Comparison of ENCODE assay signal across 19 cellular contexts in the genomic region with DNA sequence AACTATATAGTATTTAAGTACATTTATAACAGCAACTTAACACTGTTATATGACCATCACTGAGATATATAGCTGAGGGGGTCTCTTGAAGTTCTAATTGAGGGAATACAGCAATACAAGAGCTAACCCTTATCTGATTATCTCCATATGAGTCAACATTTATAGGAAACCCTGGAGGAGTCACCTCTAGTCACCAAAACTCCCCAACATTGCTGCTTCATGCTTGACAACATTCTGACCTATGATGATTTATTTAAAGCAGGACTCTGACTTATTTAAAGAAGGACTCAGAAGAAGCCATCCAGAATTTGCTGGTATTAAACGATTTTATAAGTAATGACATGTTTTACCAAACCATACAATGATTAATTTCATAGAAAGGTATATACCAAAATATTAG.
DNase-seq lines count a peak whose midpoint lies in the region; ATAC-seq, FAIRE-seq and TF ChIP-seq lines count a peak whose summit lies in the region.
"Had no signal": no experiment of that assay in that cellular context is flagged by ENCODE, and none has a peak within 500 bp of the region (broad histone marks: within the 10 kb centered on the region; RNA-seq: fewer than 3 reads in every experiment).

No MANE protein-coding gene starts in this region.

- no peak overlapping the region for H3K4ac ChIP-seq in mesenchymal stem cell (ENCODE audit: low read depth in 1 of 2, low read length in 2 of 2)

- H3K36me3 Mint-ChIP-seq in activated T-cell treated with anti-CD3 and anti-CD28 coated beads, Interleukin-2, amount 50 U/mL, for 72 hours (ENCODE audit: insufficient read depth in 2 of 2) = peaks cover 0 to 6% of the 10 kb centered on the region in 2 donors
- H3K36me3 Mint-ChIP-seq in activated T-cell treated with anti-CD3 and anti-CD28 coated beads, Interleukin-2, amount 50 U/mL, for 4 hours (ENCODE audit: insufficient read depth) = no peaks in the 10 kb centered on the region
- no peaks in the 10 kb centered on the region for H3K36me3 Mint-ChIP-seq in activated T-helper 17 cell treated with anti-CD3 and anti-CD28 coated beads, Interleukin-2, amount 50 U/mL, for 72 hours (ENCODE audit: low read depth)
- no peaks in the 10 kb centered on the region for H3K36me3 Mint-ChIP-seq in stimulated activated effector memory CD8-positive, alpha-beta T cell treated with anti-CD3 and anti-CD28 coated beads, Interleukin-12 subunit alpha, Interleukin-12 subunit beta, amount 100 ng/mL, for 72 hours
- H3K36me3 Mint-ChIP-seq: CD4-positive, alpha-beta memory T cell had no signal

- no peaks in the 10 kb centered on the region for H3K4me1 Mint-ChIP-seq in activated T-cell treated with anti-CD3 and anti-CD28 coated beads, Interleukin-2, amount 50 U/mL, for 72 hours (ENCODE audit: low read depth)
- H3K4me1 Mint-ChIP-seq in activated T-cell treated with anti-CD3 and anti-CD28 coated beads, Interleukin-2, amount 50 U/mL, for 4 hours (ENCODE audit: low read depth) = no peaks in the 10 kb centered on the region
- no peaks in the 10 kb centered on the region for H3K4me1 Mint-ChIP-seq in activated T-helper 17 cell treated with anti-CD3 and anti-CD28 coated beads, Interleukin-2, amount 50 U/mL, for 72 hours
- H3K4me1 Mint-ChIP-seq in stimulated activated effector memory CD8-positive, alpha-beta T cell treated with anti-CD3 and anti-CD28 coated beads, Interleukin-12 subunit alpha, Interleukin-12 subunit beta, amount 100 ng/mL, for 72 hours = peaks cover 5% of the 10 kb centered on the region
- H3K4me1 Mint-ChIP-seq: CD4-positive, alpha-beta memory T cell had no signal

- peak overlapping the region; percentile 28 for H3K27ac Mint-ChIP-seq in activated T-cell treated with anti-CD3 and anti-CD28 coated beads, Interleukin-2, amount 50 U/mL, for 72 hours
- H3K27ac Mint-ChIP-seq in activated T-helper 17 cell treated with anti-CD3 and anti-CD28 coated beads, Interleukin-2, amount 50 U/mL, for 72 hours = no peak overlapping the region
- no peak overlapping the region for H3K27ac Mint-ChIP-seq in stimulated activated effector memory CD8-positive, alpha-beta T cell treated with anti-CD3 and anti-CD28 coated beads, Interleukin-12 subunit alpha, Interleukin-12 subunit beta, amount 100 ng/mL, for 72 hours
- H3K27ac Mint-ChIP-seq: CD4-positive, alpha-beta memory T cell; H9 had no signal

- intact Hi-C loops in PC-3 (cut with micrococcal nuclease) (no loop called here), pancreas (cut with DNase I) (no loop called here)

- no peak overlapping the region for H3K14ac ChIP-seq in mesenchymal stem cell (ENCODE audit: low read length in 2 of 2)

- H2BK15ac ChIP-seq in mesenchymal stem cell (ENCODE audit: low read depth, poor library complexity, severe bottlenecking) = no peak overlapping the region

- H3K4me3 ChIP-seq in PC-3 (ENCODE audit: low read length) (no peak overlapping the region), mesenchymal stem cell (ENCODE audit: insufficient read depth in 1 of 2, low read depth in 1 of 2, low read length in 2 of 2) (no peak overlapping the region), pancreas (no peak overlapping the region)

- H4K91ac ChIP-seq in mesenchymal stem cell (ENCODE audit: low read length) = no peak overlapping the region

- H3K9me2 ChIP-seq in PC-3 (replicated peaks; ENCODE audit: low read length) = no peaks in the 10 kb centered on the region

- H3K79me1 ChIP-seq in mesenchymal stem cell (replicated peaks; ENCODE audit: low read length, poor library complexity, severe bottlenecking) = no peaks in the 10 kb centered on the region

- H3K27me3 ChIP-seq in PC-3 (ENCODE audit: low read length) (no peaks in the 10 kb centered on the region), mesenchymal stem cell (ENCODE audit: control insufficient read depth in 1 of 2, insufficient read depth in 1 of 2, low read length in 2 of 2) (no peaks in the 10 kb centered on the region), pancreas (no peaks in the 10 kb centered on the region)
- H3K27me3 ChIP-seq: BE2C had no signal

- BruUV-seq in PC-3 (replicated peaks; lab: Mats Ljungman, UMichigan) = no TSS peak

- no peak overlapping the region for H3K9ac ChIP-seq in PC-3 (ENCODE audit: low read length)
- H3K9ac ChIP-seq in mesenchymal stem cell (ENCODE audit: low read length) = no peak overlapping the region

- no peak overlapping the region for H2BK120ac ChIP-seq in mesenchymal stem cell (ENCODE audit: low read depth, low read length)

- no peak for DNase-seq in activated T-cell treated with anti-CD3 and anti-CD28 coated beads, Interleukin-2, amount 50 U/mL, for 72 hours
- DNase-seq in activated T-cell treated with anti-CD3 and anti-CD28 coated beads, Interleukin-2, amount 50 U/mL, for 4 hours = no peak
- DNase-seq in PC-3 (peak; percentile 45), substantia nigra (lab: John Stamatoyannopoulos, UW) (no peak), mesenchymal stem cell (no peak), pancreas (no peak)
- DNase-seq in stimulated activated effector memory CD8-positive, alpha-beta T cell treated with anti-CD3 and anti-CD28 coated beads, Interleukin-12 subunit alpha, Interleukin-12 subunit beta, amount 100 ng/mL, for 72 hours (ENCODE audit: low spot score in 2 of 2) = no peak
- DNase-seq: BE2C; CD4-positive, alpha-beta memory T cell; DMS79; GOT3; H9 had no signal

- FAIRE-seq in pancreas (lab: Jason Lieb, UNC) = no peak
- FAIRE-seq: A204.1, G401.6, GM12891, HepG2, HTR-8/SVneo had no signal

- H3F3A ChIP-seq in PC-3 (ENCODE audit: low read length, unreplicated experiment) = no peaks in the 10 kb centered on the region

- no peaks in the 10 kb centered on the region for H3K79me2 ChIP-seq in PC-3 (ENCODE audit: low read length)

- CTCF ChIA-PET in PC-3 (lab: Charles Lee) = no interaction called here

- H2AFZ ChIP-seq in PC-3 (ENCODE audit: low read length) (no peak overlapping the region), mesenchymal stem cell (ENCODE audit: low read depth, low read length) (no peak overlapping the region)

- peaks cover 0 to 6% of the 10 kb centered on the region in 2 donors for H3K9me3 Mint-ChIP-seq in activated T-cell treated with anti-CD3 and anti-CD28 coated beads, Interleukin-2, amount 50 U/mL, for 72 hours
- peaks cover 3% of the 10 kb centered on the region for H3K9me3 Mint-ChIP-seq in activated T-cell treated with anti-CD3 and anti-CD28 coated beads, Interleukin-2, amount 50 U/mL, for 4 hours
- H3K9me3 Mint-ChIP-seq in activated T-helper 17 cell treated with anti-CD3 and anti-CD28 coated beads, Interleukin-2, amount 50 U/mL, for 72 hours = peaks cover 5% of the 10 kb centered on the region
- peaks cover 11% of the 10 kb centered on the region for H3K9me3 Mint-ChIP-seq in stimulated activated effector memory CD8-positive, alpha-beta T cell treated with anti-CD3 and anti-CD28 coated beads, Interleukin-12 subunit alpha, Interleukin-12 subunit beta, amount 100 ng/mL, for 72 hours

- H4K8ac ChIP-seq in mesenchymal stem cell (ENCODE audit: low read length) = no peak overlapping the region

- H3K27ac ChIP-seq in PC-3 (ENCODE audit: low read length) = no peak overlapping the region
- H3K27ac ChIP-seq in substantia nigra (ENCODE audit: low read depth, low read length, poor library complexity, severe bottlenecking) = no peak overlapping the region
- H3K27ac ChIP-seq in mesenchymal stem cell (ENCODE audit: low read length, poor library complexity, severe bottlenecking) = no peak overlapping the region
- no peak overlapping the region for H3K27ac ChIP-seq in pancreas
- H3K27ac ChIP-seq: C4-2B had no signal

- ATAC-seq in activated T-cell treated with anti-CD3 and anti-CD28 coated beads, Interleukin-2, amount 50 U/mL, for 72 hours (replicated peaks in 1 of 2) = peak; percentile 29 to 87
- no peak for ATAC-seq in activated T-cell treated with anti-CD3 and anti-CD28 coated beads, Interleukin-2, amount 50 U/mL, for 4 hours
- no peak for ATAC-seq in PC-3
- ATAC-seq in activated T-helper 17 cell treated with anti-CD3 and anti-CD28 coated beads, Interleukin-2, amount 50 U/mL, for 72 hours (replicated peaks) = peak; percentile 87
- peak; percentile 79 for ATAC-seq in stimulated activated effector memory CD8-positive, alpha-beta T cell treated with anti-CD3 and anti-CD28 coated beads, Interleukin-12 subunit alpha, Interleukin-12 subunit beta, amount 100 ng/mL, for 72 hours
- ATAC-seq in pancreas = no peak
- ATAC-seq: HepG2 had no signal

- H3K27me3 Mint-ChIP-seq in activated T-cell treated with anti-CD3 and anti-CD28 coated beads, Interleukin-2, amount 50 U/mL, for 72 hours (ENCODE audit: low read depth) = no peaks in the 10 kb centered on the region
- H3K27me3 Mint-ChIP-seq in activated T-cell treated with anti-CD3 and anti-CD28 coated beads, Interleukin-2, amount 50 U/mL, for 4 hours (ENCODE audit: low read depth) = no peaks in the 10 kb centered on the region
- peaks cover 8% of the 10 kb centered on the region for H3K27me3 Mint-ChIP-seq in activated T-helper 17 cell treated with anti-CD3 and anti-CD28 coated beads, Interleukin-2, amount 50 U/mL, for 72 hours

- peaks cover 11% of the 10 kb centered on the region; the same call in 1 of the 2 replicates for H3K4me1 ChIP-seq in PC-3 (ENCODE audit: insufficient read depth, low read length)
- H3K4me1 ChIP-seq in mesenchymal stem cell (ENCODE audit: control insufficient read depth, insufficient read depth, low read depth, low read length) = no peaks in the 10 kb centered on the region
- no peaks in the 10 kb centered on the region for H3K4me1 ChIP-seq in pancreas
- H3K4me1 ChIP-seq: BE2C had no signal

- no peak overlapping the region for H3K18ac ChIP-seq in mesenchymal stem cell (ENCODE audit: low read depth in 1 of 2, low read length in 2 of 2)

- no peaks in the 10 kb centered on the region for H4K20me1 ChIP-seq in PC-3 (ENCODE audit: low read length)

- H3K4me2 ChIP-seq in PC-3 (ENCODE audit: low read length) = no peak overlapping the region
- no peak overlapping the region for H3K4me2 ChIP-seq in mesenchymal stem cell (ENCODE audit: low read length, poor library complexity, severe bottlenecking)

- POLR2A ChIA-PET in PC-3 (lab: Charles Lee; ENCODE audit: unreplicated experiment) = no interaction called here

- no peak overlapping the region for H3K23ac ChIP-seq in mesenchymal stem cell (ENCODE audit: low read length in 2 of 2)

- WGBS in mesenchymal stem cell = no CpG with 5 or more reads among the region's 1 CpG
- 37 to 66% methylated on average over 1 of the region's 1 CpG for WGBS in pancreas, 2 donors

- no peak for TF ChIP-seq CTCF in PC-3 (conservative IDR thresholded peaks at IDR 0.05; ENCODE audit: low read depth, low read length)
- no peak for TF ChIP-seq CTCF in pancreas (IDR thresholded peaks at IDR 0.05)

- no peak overlapping the region for H2BK5ac ChIP-seq in mesenchymal stem cell (ENCODE audit: low read depth, low read length, poor library complexity, severe bottlenecking)

- H3K9me3 ChIP-seq in PC-3 (ENCODE audit: low read length) (no peaks in the 10 kb centered on the region), mesenchymal stem cell (ENCODE audit: control insufficient read depth, low read length) (peaks cover 21% of the 10 kb centered on the region), pancreas (no peaks in the 10 kb centered on the region)
- H3K9me3 ChIP-seq: BE2C had no signal

- no peak overlapping the region for H3K4me3 Mint-ChIP-seq in activated T-cell treated with anti-CD3 and anti-CD28 coated beads, Interleukin-2, amount 50 U/mL, for 72 hours
- H3K4me3 Mint-ChIP-seq in activated T-cell treated with anti-CD3 and anti-CD28 coated beads, Interleukin-2, amount 50 U/mL, for 4 hours = no peak overlapping the region
- H3K4me3 Mint-ChIP-seq in activated T-helper 17 cell treated with anti-CD3 and anti-CD28 coated beads, Interleukin-2, amount 50 U/mL, for 72 hours = no peak overlapping the region
- H3K4me3 Mint-ChIP-seq in stimulated activated effector memory CD8-positive, alpha-beta T cell treated with anti-CD3 and anti-CD28 coated beads, Interleukin-12 subunit alpha, Interleukin-12 subunit beta, amount 100 ng/mL, for 72 hours = no peak overlapping the region
- H3K4me3 Mint-ChIP-seq: CD4-positive, alpha-beta memory T cell; H9 had no signal

- H2BK12ac ChIP-seq in mesenchymal stem cell (ENCODE audit: low read length in 2 of 2) = no peak overlapping the region

- H2AK5ac ChIP-seq in mesenchymal stem cell (ENCODE audit: low read length, severe bottlenecking) = no peak overlapping the region

- no peaks in the 10 kb centered on the region for H3K36me3 ChIP-seq in PC-3 (ENCODE audit: low read depth, low read length)
- no peaks in the 10 kb centered on the region for H3K36me3 ChIP-seq in mesenchymal stem cell (ENCODE audit: control insufficient read depth in 1 of 2, insufficient read depth in 2 of 2, low read depth in 1 of 2, low read length in 2 of 2)
- no peaks in the 10 kb centered on the region for H3K36me3 ChIP-seq in pancreas
- H3K36me3 ChIP-seq: BE2C had no signal

Comparison
In these comparisons a context has a peak if more than half of its experiments do, and no peak if none do; other contexts are left out.
1. ATAC-seq: peak in activated T-cell treated with anti-CD3 and anti-CD28 coated beads, Interleukin-2, amount 50 U/mL, for 72 hours (2 of 2), activated T-helper 17 cell treated with anti-CD3 and anti-CD28 coated beads, Interleukin-2, amount 50 U/mL, for 72 hours (single experiment) and stimulated activated effector memory CD8-positive, alpha-beta T cell treated with anti-CD3 and anti-CD28 coated beads, Interleukin-12 subunit alpha, Interleukin-12 subunit beta, amount 100 ng/mL, for 72 hours (single experiment); none in activated T-cell treated with anti-CD3 and anti-CD28 coated beads, Interleukin-2, amount 50 U/mL, for 4 hours (0 of 2), PC-3 (single experiment) and pancreas (0 of 4).